24 cellular contexts compared by ENCODE assay signal in genomic region chr1:55070765-55071164, GRCh38. TPM values are rescaled to one million over a fixed set of nuclear protein-coding genes. Genes with fewer than 3 reads are reported as not detected.
DNase-seq lines count a peak whose midpoint lies in the region; ATAC-seq and TF ChIP-seq lines count a peak whose summit lies in the region.
"Had no signal": no experiment of that assay in that cellular context is flagged by ENCODE, and none has a peak within 500 bp of the region (broad histone marks: within the 10 kb centered on the region; RNA-seq: fewer than 3 reads in every experiment).

No MANE protein-coding gene starts in this region.

- H3K36me3 ChIP-seq in CD4-positive, alpha-beta memory T cell (ENCODE audit: insufficient read depth, low read length) = peaks cover 79% of the 10 kb centered on the region
- H3K36me3 ChIP-seq in transverse colon = peaks cover 0 to 75% (median 27%) of the 10 kb centered on the region in 4 donors
- H3K36me3 ChIP-seq: uterus had no signal

- no peaks in the 10 kb centered on the region for H3K27me3 ChIP-seq in CD4-positive, alpha-beta memory T cell (ENCODE audit: insufficient read depth, low read length)
- H3K27me3 ChIP-seq in transverse colon = no peaks in the 10 kb centered on the region
- H3K27me3 ChIP-seq: body of pancreas, hepatocyte, SJCRH30, uterus had no signal

- no peaks in the 10 kb centered on the region for H3K27me3 Mint-ChIP-seq in activated CD8-positive, alpha-beta memory T cell treated with anti-CD3 and anti-CD28 coated beads, Interleukin-2, amount 10 ng/mL, durations not matched to agents 7 days and 5 days
- H3K27me3 Mint-ChIP-seq in activated naive CD8-positive, alpha-beta T cell treated with anti-CD3 and anti-CD28 coated beads, Interleukin-2, amount 50 U/mL, for 24 hours = no peaks in the 10 kb centered on the region
- no peaks in the 10 kb centered on the region for H3K27me3 Mint-ChIP-seq in nephron (ENCODE audit: low read depth)
- H3K27me3 Mint-ChIP-seq in CD4-positive, alpha-beta memory T cell = no peaks in the 10 kb centered on the region
- H3K27me3 Mint-ChIP-seq in T-helper 17 cell = no peaks in the 10 kb centered on the region
- H3K27me3 Mint-ChIP-seq: CD4-positive, CD25-positive, alpha-beta regulatory T cell; progenitor cell of endocrine pancreas had no signal

- in situ Hi-C loops in transverse colon (cut with MboI; ENCODE audit: low pct_ligation_motif_present in 1 of 4, low pct_unique_long_range_greater_than_20kb in 1 of 4, low sequenced_read_pairs in 3 of 4) = no loop called here

- H3K27ac Mint-ChIP-seq in activated CD8-positive, alpha-beta memory T cell treated with anti-CD3 and anti-CD28 coated beads, Interleukin-2, amount 10 ng/mL, durations not matched to agents 7 days and 5 days = no peak overlapping the region
- peak overlapping the region; percentile 68 for H3K27ac Mint-ChIP-seq in activated naive CD8-positive, alpha-beta T cell treated with anti-CD3 and anti-CD28 coated beads, Interleukin-2, amount 50 U/mL, for 24 hours
- H3K27ac Mint-ChIP-seq in nephron = peak overlapping the region in 2 of 3 experiments; percentile 44 to 46
- no peak overlapping the region for H3K27ac Mint-ChIP-seq in CD4-positive, alpha-beta memory T cell
- H3K27ac Mint-ChIP-seq in T-helper 17 cell = no peak overlapping the region
- H3K27ac Mint-ChIP-seq: HFFc6 had no signal

- DNase-seq in activated CD8-positive, alpha-beta memory T cell treated with anti-CD3 and anti-CD28 coated beads, Interleukin-2, amount 10 ng/mL, durations not matched to agents 7 days and 5 days = peak; percentile 26
- DNase-seq in activated CD8-positive, alpha-beta memory T cell treated with anti-CD3 and anti-CD28 coated beads, Interleukin-2, amount 50 U/mL, for 48 hours = no peak
- DNase-seq in NCI-H1092 treated with DMSO at 0.1 percent for 48 hours (lab: John Stamatoyannopoulos, UW) = peak; percentile 86
- DNase-seq in activated naive CD8-positive, alpha-beta T cell treated with anti-CD3 and anti-CD28 coated beads, Interleukin-2, amount 50 U/mL, for 24 hours = no peak
- no peak for DNase-seq in CD4-positive, alpha-beta memory T cell
- DNase-seq in T-helper 17 cell = no peak
- DNase-seq in transverse colon = no peak
- DNase-seq: activated CD4-positive, alpha-beta T cell treated with anti-CD3 and anti-CD28 coated beads, Interleukin-2, amount 50 U/mL, for 4 hours; activated effector memory CD4-positive, alpha-beta T cell treated with Interleukin-2 at 50 U/mL for 16 hours; DMS153; effector CD4-positive, alpha-beta T cell; left colon; stimulated activated CD4-positive, alpha-beta T cell treated with anti-CD3 and anti-CD28 coated beads, Interleukin-15, amount 100 ng/mL, for 24 hours; stimulated activated naive CD4-positive, alpha-beta T cell; uterus had no signal

- peaks cover 31% of the 10 kb centered on the region for H3K4me1 Mint-ChIP-seq in activated CD8-positive, alpha-beta memory T cell treated with anti-CD3 and anti-CD28 coated beads, Interleukin-2, amount 10 ng/mL, durations not matched to agents 7 days and 5 days
- peaks cover 29% of the 10 kb centered on the region for H3K4me1 Mint-ChIP-seq in activated naive CD8-positive, alpha-beta T cell treated with anti-CD3 and anti-CD28 coated beads, Interleukin-2, amount 50 U/mL, for 24 hours
- H3K4me1 Mint-ChIP-seq in nephron = peaks cover 40% of the 10 kb centered on the region
- peaks cover 0 to 4% (median 0%) of the 10 kb centered on the region in 4 donors for H3K4me1 Mint-ChIP-seq in CD4-positive, alpha-beta memory T cell
- peaks cover 10% of the 10 kb centered on the region for H3K4me1 Mint-ChIP-seq in T-helper 17 cell

- peaks cover 62% of the 10 kb centered on the region for H3K36me3 Mint-ChIP-seq in activated CD8-positive, alpha-beta memory T cell treated with anti-CD3 and anti-CD28 coated beads, Interleukin-2, amount 10 ng/mL, durations not matched to agents 7 days and 5 days
- peaks cover 87% of the 10 kb centered on the region for H3K36me3 Mint-ChIP-seq in activated naive CD8-positive, alpha-beta T cell treated with anti-CD3 and anti-CD28 coated beads, Interleukin-2, amount 50 U/mL, for 24 hours (ENCODE audit: low read depth)
- H3K36me3 Mint-ChIP-seq in nephron (ENCODE audit: low read depth) = peaks cover 72% of the 10 kb centered on the region
- peaks cover 85 to 91% of the 10 kb centered on the region in 2 donors for H3K36me3 Mint-ChIP-seq in CD4-positive, alpha-beta memory T cell
- peaks cover 29% of the 10 kb centered on the region for H3K36me3 Mint-ChIP-seq in T-helper 17 cell (ENCODE audit: low read depth)

- H3K4me3 Mint-ChIP-seq in activated CD8-positive, alpha-beta memory T cell treated with anti-CD3 and anti-CD28 coated beads, Interleukin-2, amount 10 ng/mL, durations not matched to agents 7 days and 5 days = no peak overlapping the region
- H3K4me3 Mint-ChIP-seq in activated naive CD8-positive, alpha-beta T cell treated with anti-CD3 and anti-CD28 coated beads, Interleukin-2, amount 50 U/mL, for 24 hours = no peak overlapping the region
- H3K4me3 Mint-ChIP-seq in nephron = no peak overlapping the region
- H3K4me3 Mint-ChIP-seq in CD4-positive, alpha-beta memory T cell = no peak overlapping the region
- H3K4me3 Mint-ChIP-seq in T-helper 17 cell = no peak overlapping the region
- H3K4me3 Mint-ChIP-seq: CD4-positive, CD25-positive, alpha-beta regulatory T cell; GM23338; HFFc6 had no signal

- 84 to 92% methylated on average over 4 to 6 of the region's 6 CpGs for WGBS in transverse colon (ENCODE audit: low coverage in 1 of 2), 2 donors

- H3K4me3 ChIP-seq in CD4-positive, alpha-beta memory T cell (ENCODE audit: low read length in 2 of 2) = no peak overlapping the region
- no peak overlapping the region for H3K4me3 ChIP-seq in transverse colon
- H3K4me3 ChIP-seq: body of pancreas, GM23338, hepatocyte, SJCRH30, thoracic aorta, uterus had no signal

- intact Hi-C loops in CD4-positive, alpha-beta memory T cell (cut with micrococcal nuclease) = no loop called here
- intact Hi-C loops in transverse colon (cut with DNase I; ENCODE audit: low total_unique reads) = no loop called here

- no peaks in the 10 kb centered on the region for H3K9me3 ChIP-seq in CD4-positive, alpha-beta memory T cell (ENCODE audit: control insufficient read depth in 1 of 2, low read length in 2 of 2)
- H3K9me3 ChIP-seq in T-helper 17 cell (ENCODE audit: control insufficient read depth, low read length, poor library complexity, severe bottlenecking) (no peaks in the 10 kb centered on the region), transverse colon (no peaks in the 10 kb centered on the region)
- H3K9me3 ChIP-seq: body of pancreas, SJCRH30, thoracic aorta, uterus had no signal

- POLR2A ChIA-PET in CD4-positive, alpha-beta memory T cell (lab: Charles Lee; ENCODE audit: partially characterized antibody) = no interaction called here

- no peak for TF ChIP-seq EP300 in transverse colon (IDR thresholded peaks at IDR 0.05; ENCODE audit: low read depth)

- no peaks in the 10 kb centered on the region for H3K9me3 Mint-ChIP-seq in activated CD8-positive, alpha-beta memory T cell treated with anti-CD3 and anti-CD28 coated beads, Interleukin-2, amount 10 ng/mL, durations not matched to agents 7 days and 5 days (ENCODE audit: low read depth)
- H3K9me3 Mint-ChIP-seq in activated naive CD8-positive, alpha-beta T cell treated with anti-CD3 and anti-CD28 coated beads, Interleukin-2, amount 50 U/mL, for 24 hours = no peaks in the 10 kb centered on the region
- no peaks in the 10 kb centered on the region for H3K9me3 Mint-ChIP-seq in nephron
- no peaks in the 10 kb centered on the region for H3K9me3 Mint-ChIP-seq in CD4-positive, alpha-beta memory T cell
- H3K9me3 Mint-ChIP-seq: CD4-positive, CD25-positive, alpha-beta regulatory T cell; GM23338; HFFc6 had no signal

- H3K27ac ChIP-seq in CD4-positive, alpha-beta memory T cell (ENCODE audit: low read depth, low read length) = no peak overlapping the region
- no peak overlapping the region for H3K27ac ChIP-seq in transverse colon
- H3K27ac ChIP-seq: body of pancreas, hepatocyte, SJCRH30, thoracic aorta, uterus had no signal

- no peaks in the 10 kb centered on the region for H3K4me1 ChIP-seq in CD4-positive, alpha-beta memory T cell (ENCODE audit: insufficient read depth, low read length)
- H3K4me1 ChIP-seq in transverse colon = no peaks in the 10 kb centered on the region
- H3K4me1 ChIP-seq: body of pancreas, SJCRH30, uterus had no signal

- CTCF ChIA-PET in activated CD8-positive, alpha-beta memory T cell treated with anti-CD3 and anti-CD28 coated beads, Interleukin-2, amount 10 ng/mL, durations not matched to agents 7 days and 5 days (lab: Charles Lee) = interaction anchor here (0.9 to 1.2 kb wide), 3 partner anchors 10 to 267 kb away, joined by 3 to 4 read pairs (median 3); no protein-coding TSS in a partner anchor
- CTCF ChIA-PET in CD4-positive, alpha-beta memory T cell (lab: Charles Lee; ENCODE audit: partially characterized antibody) = no interaction called here

- ATAC-seq in activated CD8-positive, alpha-beta memory T cell treated with anti-CD3 and anti-CD28 coated beads, Interleukin-2, amount 10 ng/mL, durations not matched to agents 7 days and 5 days = no peak
- no peak for ATAC-seq in activated naive CD8-positive, alpha-beta T cell treated with anti-CD3 and anti-CD28 coated beads, Interleukin-2, amount 50 U/mL, for 24 hours
- no peak for ATAC-seq in T-helper 17 cell

- TF ChIP-seq POLR2A in transverse colon (IDR thresholded peaks at IDR 0.05) = no peak

- TF ChIP-seq CTCF in nephron (IDR thresholded peaks at IDR 0.05; ENCODE audit: unreplicated experiment in 3 of 3) = no peak
- no peak for TF ChIP-seq CTCF in transverse colon (IDR thresholded peaks at IDR 0.05)

RNA-seq across cellular contexts. Expression of gene PCSK9, which starts 31.4 kb away (rescaled TPM):
- under 1 TPM in 1 of 2 experiments, not detected in 1; 0.07 TPM for total RNA-seq in activated CD8-positive, alpha-beta memory T cell treated with anti-CD3 and anti-CD28 coated beads, Interleukin-2, amount 10 ng/mL, durations not matched to agents 7 days and 5 days
- not detected for total RNA-seq in CD4-positive, alpha-beta memory T cell
- polyA plus RNA-seq in CD4-positive, alpha-beta memory T cell = not detected
- not detected for total RNA-seq in T-helper 17 cell
- total RNA-seq in transverse colon = 10 to 100 TPM in 1 of 4 donors, 1 to 10 TPM in 2, not detected in 1; 1.9 to 18.9 (median 2.6) TPM
- total RNA-seq: CD4-positive, CD25-positive, alpha-beta regulatory T cell had no signal
- polyA plus RNA-seq: CD4-positive, CD25-positive, alpha-beta regulatory T cell had no signal

Comparison
In these comparisons a context has a peak if more than half of its experiments do, and no peak if none do; other contexts are left out.
1. DNase-seq: peak in activated CD8-positive, alpha-beta memory T cell treated with anti-CD3 and anti-CD28 coated beads, Interleukin-2, amount 10 ng/mL, durations not matched to agents 7 days and 5 days (single experiment) and NCI-H1092 treated with DMSO at 0.1 percent for 48 hours (single experiment); none in activated CD8-positive, alpha-beta memory T cell treated with anti-CD3 and anti-CD28 coated beads, Interleukin-2, amount 50 U/mL, for 48 hours (single experiment), activated naive CD8-positive, alpha-beta T cell treated with anti-CD3 and anti-CD28 coated beads, Interleukin-2, amount 50 U/mL, for 24 hours (single experiment), CD4-positive, alpha-beta memory T cell (0 of 5), T-helper 17 cell (0 of 3) and transverse colon (single experiment).
2. H3K27ac Mint-ChIP-seq: peak in activated naive CD8-positive, alpha-beta T cell treated with anti-CD3 and anti-CD28 coated beads, Interleukin-2, amount 50 U/mL, for 24 hours (single experiment) and nephron (2 of 3); none in activated CD8-positive, alpha-beta memory T cell treated with anti-CD3 and anti-CD28 coated beads, Interleukin-2, amount 10 ng/mL, durations not matched to agents 7 days and 5 days (single experiment), CD4-positive, alpha-beta memory T cell (0 of 7) and T-helper 17 cell (single experiment).